In the genomic region with DNA sequence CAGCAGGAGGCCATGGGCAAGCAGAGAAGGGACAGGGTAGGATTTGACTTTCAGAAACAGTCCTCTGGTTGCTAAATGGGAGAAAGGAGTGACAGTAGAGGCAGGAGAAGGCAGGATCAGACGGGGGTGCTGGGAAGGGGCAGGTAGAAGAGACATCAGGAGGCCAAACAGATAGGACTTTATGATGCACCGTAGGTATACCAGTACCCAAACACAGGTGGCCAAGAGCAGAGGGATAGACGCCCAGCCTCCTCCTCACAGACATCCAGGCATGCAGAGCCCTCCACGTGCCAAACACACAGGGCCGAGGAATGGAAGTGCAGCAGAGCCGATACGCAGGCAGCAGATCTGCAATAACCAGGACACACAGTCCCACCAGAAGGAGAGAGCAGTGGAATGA, we compare ENCODE assay signal across 1 cellular context.
TF ChIP-seq lines count a peak whose summit lies in the region.

No MANE protein-coding gene starts in this region.

TF ChIP-seq in IMR-90, 13 proteins besides CTCF, POLR2A, EP300 and RAD21:
- TF ChIP-seq, protein P1, sequence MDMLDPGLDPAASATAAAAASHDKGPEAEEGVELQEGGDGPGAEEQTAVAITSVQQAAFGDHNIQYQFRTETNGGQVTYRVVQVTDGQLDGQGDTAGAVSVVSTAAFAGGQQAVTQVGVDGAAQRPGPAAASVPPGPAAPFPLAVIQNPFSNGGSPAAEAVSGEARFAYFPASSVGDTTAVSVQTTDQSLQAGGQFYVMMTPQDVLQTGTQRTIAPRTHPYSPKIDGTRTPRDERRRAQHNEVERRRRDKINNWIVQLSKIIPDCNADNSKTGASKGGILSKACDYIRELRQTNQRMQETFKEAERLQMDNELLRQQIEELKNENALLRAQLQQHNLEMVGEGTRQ (IDR thresholded peaks at IDR 0.05; ENCODE audit: low read depth, low read length): no peak
